9 cellular contexts compared by ENCODE assay signal in genomic region chrX:78945186-78945912, GRCh38. TPM values are rescaled to one million over a fixed set of nuclear protein-coding genes. Genes with fewer than 3 reads are reported as not detected.
DNase-seq lines count a peak whose midpoint lies in the region; ATAC-seq and TF ChIP-seq lines count a peak whose summit lies in the region.
"Had no signal": no experiment of that assay in that cellular context is flagged by ENCODE, and none has a peak within 500 bp of the region (broad histone marks: within the 10 kb centered on the region; RNA-seq: fewer than 3 reads in every experiment).

P2RY10 (plus strand) TSS chrX:78945391; CDS start chrX:78960521, 15,130 bp downstream.

- H2BK15ac ChIP-seq in H9 (ENCODE audit: low read depth, low read length): no peak within 1 kb of the TSS

- no peak within 1 kb of the TSS for H2AFZ ChIP-seq in H9 (ENCODE audit: low read length)

- no peak within 1 kb of the TSS for H3K4ac ChIP-seq in H9 (ENCODE audit: low read depth, low read length)

- no peaks in the 10 kb centered on the region for H4K20me1 ChIP-seq in H9 (ENCODE audit: control insufficient read depth, insufficient read depth, insufficient read length)

- TF ChIP-seq CTCF in H9 (conservative IDR thresholded peaks at IDR 0.05): no peak

- H2AK5ac ChIP-seq in H9 (ENCODE audit: insufficient read length, low read length): no peak within 1 kb of the TSS

- no peak within 1 kb of the TSS for H2BK12ac ChIP-seq in H9 (ENCODE audit: insufficient read length, low read depth, low read length)

- peaks cover 13 to 36% of the 10 kb centered on the region in 2 donors for H3K4me1 Mint-ChIP-seq in stimulated activated naive B cell treated with anti-CD40 and anti-IgM and Interleukin-4, amounts not matched to agents 10 μg/mL and 1 μg/mL and 100 μg/mL, for 72 hours
- no peaks in the 10 kb centered on the region for H3K4me1 Mint-ChIP-seq in H9

- peak; percentile 65 for ATAC-seq in HG03066 (IDR thresholded peaks at IDR 0.05; ENCODE audit: low read depth, unreplicated experiment)
- ATAC-seq in stimulated activated naive B cell treated with anti-CD40 and anti-IgM and Interleukin-4, amounts not matched to agents 10 μg/mL and 1 μg/mL and 100 μg/mL, for 72 hours (replicated peaks): peak; percentile 71
- ATAC-seq: left colon had no signal

- peak within 1 kb of the TSS; percentile 88 for H3K4me3 Mint-ChIP-seq in stimulated activated naive B cell treated with anti-CD40 and anti-IgM and Interleukin-4, amounts not matched to agents 10 μg/mL and 1 μg/mL and 100 μg/mL, for 72 hours
- H3K4me3 Mint-ChIP-seq in H9: no peak within 1 kb of the TSS

- H3K23ac ChIP-seq in H9 (ENCODE audit: insufficient read length, low read depth, low read length): no peak within 1 kb of the TSS

- H3K18ac ChIP-seq in H9 (ENCODE audit: insufficient read length, low read depth, low read length): no peak within 1 kb of the TSS

- H3K14ac ChIP-seq in H9 (ENCODE audit: insufficient read depth, low read length): no peak within 1 kb of the TSS

- H2BK120ac ChIP-seq in H9 (ENCODE audit: low read depth, low read length, poor library complexity, severe bottlenecking): no peak within 1 kb of the TSS

- H3K79me2 ChIP-seq in H9 (ENCODE audit: insufficient read depth, low read length): no peaks in the 10 kb centered on the region

- no peak within 1 kb of the TSS for H3K9ac ChIP-seq in H9 (ENCODE audit: extremely low read depth, insufficient read length, low read length)

- no peak within 1 kb of the TSS for H2BK5ac ChIP-seq in H9 (ENCODE audit: insufficient read length, low read length)

- H3K27ac Mint-ChIP-seq in stimulated activated naive B cell treated with anti-CD40 and anti-IgM and Interleukin-4, amounts not matched to agents 10 μg/mL and 1 μg/mL and 100 μg/mL, for 72 hours: peak within 1 kb of the TSS; percentile 96
- no peak within 1 kb of the TSS for H3K27ac Mint-ChIP-seq in H9

- H3K79me1 ChIP-seq in H9 (ENCODE audit: insufficient read depth, low read depth, low read length, poor library complexity, severe bottlenecking): no peaks in the 10 kb centered on the region

- H2BK20ac ChIP-seq in H9 (ENCODE audit: low read depth, low read length, poor library complexity, severe bottlenecking): no peak within 1 kb of the TSS

- H4K5ac ChIP-seq in H9 (ENCODE audit: insufficient read length, low read depth, low read length): no peak within 1 kb of the TSS

- no CpG with 5 or more reads among the region's 5 CpGs for WGBS in H9 (ENCODE audit: extremely low coverage, insufficient read length, low lambda C conversion rate)

- no peak within 1 kb of the TSS for H3K56ac ChIP-seq in H9 (ENCODE audit: insufficient read length, low read depth, low read length)

- peaks cover 24% of the 10 kb centered on the region for H3K9me3 ChIP-seq in H9 (ENCODE audit: control insufficient read depth, low read depth, low read length)

- H3K9me3 Mint-ChIP-seq in stimulated activated naive B cell treated with anti-CD40 and anti-IgM and Interleukin-4, amounts not matched to agents 10 μg/mL and 1 μg/mL and 100 μg/mL, for 72 hours: no peaks in the 10 kb centered on the region
- H3K9me3 Mint-ChIP-seq in H9: peaks cover 62 to 63% of the 10 kb centered on the region in 2 experiments

- no peak within 1 kb of the TSS for H4K8ac ChIP-seq in H9 (replicated peaks; ENCODE audit: insufficient read length, low read depth, low read length)

- no peak within 1 kb of the TSS for H3K4me2 ChIP-seq in H9 (ENCODE audit: insufficient read depth, insufficient read length, low read length)

- no peak within 1 kb of the TSS for H3K27ac ChIP-seq in caudate nucleus (ENCODE audit: low read depth, low read length)
- H3K27ac ChIP-seq in H9 (ENCODE audit: insufficient read length, low read depth, low read length): no peak within 1 kb of the TSS

- H3K27me3 ChIP-seq in H9 (ENCODE audit: insufficient read depth, low read length): no peaks in the 10 kb centered on the region

- H3K36me3 Mint-ChIP-seq in stimulated activated naive B cell treated with anti-CD40 and anti-IgM and Interleukin-4, amounts not matched to agents 10 μg/mL and 1 μg/mL and 100 μg/mL, for 72 hours: peaks cover 24 to 28% of the 10 kb centered on the region in 2 donors
- H3K36me3 Mint-ChIP-seq in H9 (ENCODE audit: insufficient read depth in 1 of 3, low read depth in 3 of 3): no peaks in the 10 kb centered on the region; a peak in 1 of 7 replicates

- peak; percentile 7 for DNase-seq in activated T-cell treated with anti-CD3 and anti-CD28 coated beads for 24 hours (ENCODE audit: low read depth)
- no peak for DNase-seq in activated T-cell treated with anti-CD3 and anti-CD28 coated beads for 4 hours
- DNase-seq in T-helper 9 cell: peak; percentile 18
- DNase-seq in stimulated activated naive B cell treated with anti-CD40 and anti-IgM and Interleukin-4, amounts not matched to agents 10 μg/mL and 1 μg/mL and 100 μg/mL, for 72 hours: no peak
- no peak for DNase-seq in SHP77 treated with DMSO at 0.1 percent for 48 hours (lab: John Stamatoyannopoulos, UW)
- no peak for DNase-seq in caudate nucleus (lab: John Stamatoyannopoulos, UW)
- no peak for DNase-seq in H9

- H3K4me1 ChIP-seq in H9 (ENCODE audit: insufficient read depth, low read length): no peaks in the 10 kb centered on the region

- H4K91ac ChIP-seq in H9 (ENCODE audit: insufficient read length, low read depth, low read length): no peak within 1 kb of the TSS

- H3K27me3 Mint-ChIP-seq in stimulated activated naive B cell treated with anti-CD40 and anti-IgM and Interleukin-4, amounts not matched to agents 10 μg/mL and 1 μg/mL and 100 μg/mL, for 72 hours: no peaks in the 10 kb centered on the region
- no peaks in the 10 kb centered on the region; the same call in 1 of the 2 replicates for H3K27me3 Mint-ChIP-seq in H9 (ENCODE audit: low read depth)

- no peaks in the 10 kb centered on the region for H3K23me2 ChIP-seq in H9 (ENCODE audit: insufficient read length, low read depth, low read length, poor library complexity, severe bottlenecking)

- H3T11ph ChIP-seq in H9 (ENCODE audit: low read length): no peak within 1 kb of the TSS

RNA-seq across cellular contexts. Expression of gene P2RY10, which starts in this region (rescaled TPM):
- not detected in 2 replicates for total RNA-seq in H9 (2021)

Comparison
In these comparisons a context has a peak if more than half of its experiments do, and no peak if none do; other contexts are left out.
1. DNase-seq: peak in activated T-cell treated with anti-CD3 and anti-CD28 coated beads for 24 hours (single experiment) and T-helper 9 cell (single experiment); none in activated T-cell treated with anti-CD3 and anti-CD28 coated beads for 4 hours (single experiment), stimulated activated naive B cell treated with anti-CD40 and anti-IgM and Interleukin-4, amounts not matched to agents 10 μg/mL and 1 μg/mL and 100 μg/mL, for 72 hours (single experiment), SHP77 treated with DMSO at 0.1 percent for 48 hours (single experiment), caudate nucleus (0 of 61) and H9 (single experiment).
2. H3K4me3 Mint-ChIP-seq: peak in stimulated activated naive B cell treated with anti-CD40 and anti-IgM and Interleukin-4, amounts not matched to agents 10 μg/mL and 1 μg/mL and 100 μg/mL, for 72 hours (2 of 2); none in H9 (0 of 2).